Comparison of ENCODE assay signal across 17 cellular contexts in the genomic region with DNA sequence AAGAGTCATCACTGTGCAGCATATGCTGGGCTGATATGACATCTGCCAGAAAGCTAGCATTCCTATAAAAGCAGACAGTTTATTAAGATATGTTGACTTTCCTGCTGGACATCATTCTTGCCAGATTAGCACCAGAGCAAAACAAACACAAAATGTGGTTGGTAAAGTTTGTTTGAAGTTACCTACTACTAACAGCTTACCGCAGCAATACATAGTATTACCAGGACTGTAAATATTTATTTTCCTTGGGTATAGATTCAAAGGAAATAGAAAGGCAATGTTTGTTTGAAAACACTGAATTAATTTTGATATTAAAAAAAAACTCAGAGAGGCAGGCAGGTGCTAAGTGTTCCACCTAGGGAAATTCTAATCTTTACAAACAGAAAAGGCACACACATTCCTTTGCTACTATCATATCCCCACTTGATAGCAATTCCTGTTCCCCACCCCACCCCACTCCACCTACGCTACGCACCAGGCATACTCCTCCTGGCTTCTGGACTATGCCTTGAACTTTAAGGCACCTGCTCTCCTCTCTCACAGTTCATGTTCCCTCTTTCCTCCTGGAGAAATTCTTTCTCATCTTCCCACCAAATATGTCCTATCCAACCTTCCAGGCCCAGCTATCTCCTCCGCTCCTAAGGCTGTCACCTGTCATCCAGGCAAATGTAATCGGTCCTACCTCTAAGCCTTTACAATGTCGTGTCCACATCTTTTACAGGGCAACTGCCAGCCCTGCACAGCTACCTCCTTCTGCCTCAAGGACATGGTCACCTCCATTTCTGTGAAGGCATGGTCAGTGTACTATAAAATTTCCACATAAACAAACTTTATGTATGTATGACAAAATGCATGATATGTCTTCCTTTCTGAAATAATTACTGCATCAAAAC. TPM values are rescaled to one million over a fixed set of nuclear protein-coding genes. Genes with fewer than 3 reads are reported as not detected.
A peak's percentile ranks its signal among the peaks of the same experiment; 100 is the strongest.
DNase-seq lines count a peak whose midpoint lies in the region; ATAC-seq, FAIRE-seq and TF ChIP-seq lines count a peak whose summit lies in the region.
"Had no signal": no experiment of that assay in that cellular context is flagged by ENCODE, and none has a peak within 500 bp of the region (broad histone marks: within the 10 kb centered on the region; RNA-seq: fewer than 3 reads in every experiment).

No MANE protein-coding gene starts in this region.

- H3K4ac ChIP-seq in IMR-90 (ENCODE audit: low read depth, low read length): no peak overlapping the region; the same call in 1 of the 2 replicates
- H3K4ac ChIP-seq in H1 (replicated peaks; ENCODE audit: insufficient read length, low read depth, low read length): no peak overlapping the region
- H3K4ac ChIP-seq in neuronal stem cell (ENCODE audit: low read length): no peak overlapping the region

- peaks cover 74% of the 10 kb centered on the region for H4K20me1 ChIP-seq in IMR-90 (ENCODE audit: insufficient read depth, low read length)
- peaks cover 17 to 18% of the 10 kb centered on the region in 2 experiments for H4K20me1 ChIP-seq in H1 (replicated peaks in 1 of 2; ENCODE audit: control insufficient read depth in 1 of 2, insufficient read depth in 2 of 2, low read length in 2 of 2)
- H4K20me1 ChIP-seq in osteoblast (ENCODE audit: insufficient read depth, low read length): peaks cover 57% of the 10 kb centered on the region

- peak overlapping the region; percentile 70 for H2AK5ac ChIP-seq in IMR-90 (ENCODE audit: low read depth, low read length)
- 0 out of 2 replicates have a peak overlapping the region, but pooled peaks have one; percentile 16 for H2AK5ac ChIP-seq in H1 (ENCODE audit: low read depth, low read length)
- no peak overlapping the region for H2AK5ac ChIP-seq in neuronal stem cell (ENCODE audit: low read depth, low read length)

- H2BK20ac ChIP-seq in IMR-90 (ENCODE audit: low read depth, low read length) (peak overlapping the region; percentile 31), H1 (ENCODE audit: low read length) (no peak overlapping the region; the same call in 1 of the 2 replicates)

- TF ChIP-seq CTCF in IMR-90 (conservative IDR thresholded peaks at IDR 0.05; ENCODE audit: low read depth, low read length) (no peak), H1 (IDR thresholded peaks at IDR 0.05; ENCODE audit: control extremely low read depth in 1 of 3, insufficient read depth in 1 of 3, low read depth in 1 of 3, low read length in 3 of 3) (no peak), osteoblast (IDR thresholded peaks at IDR 0.05; ENCODE audit: extremely low read depth, low read depth, low read length) (no peak)

- ATAC-seq in IMR-90 (ENCODE audit: low read depth): no peak

- H3K4me1 ChIP-seq in ACC112 (ENCODE audit: control insufficient read depth, insufficient read depth, low read length, unreplicated experiment): peaks cover 58% of the 10 kb centered on the region
- H3K4me1 ChIP-seq in IMR-90 (ENCODE audit: control insufficient read depth, insufficient read depth, low read length): peaks cover 23% of the 10 kb centered on the region
- H3K4me1 ChIP-seq in H1 (replicated peaks in 1 of 4; ENCODE audit: control insufficient read depth in 3 of 4, insufficient read depth in 4 of 4, low read length in 3 of 4): peaks cover 5 to 24% (median 12%) of the 10 kb centered on the region in 4 experiments; a peak in 6 of 7 replicates
- H3K4me1 ChIP-seq in osteoblast (ENCODE audit: insufficient read depth, low read length): peaks cover 81% of the 10 kb centered on the region
- peaks cover 7 to 15% of the 10 kb centered on the region in 2 donors for H3K4me1 ChIP-seq in neuronal stem cell (ENCODE audit: control insufficient read depth in 2 of 2, insufficient read depth in 1 of 2, low read depth in 1 of 2, low read length in 2 of 2)
- H3K4me1 ChIP-seq: HAP-1 had no signal

- no peak overlapping the region for H3K23ac ChIP-seq in IMR-90 (ENCODE audit: low read depth, low read length)
- H3K23ac ChIP-seq in H1 (ENCODE audit: insufficient read length): no peak overlapping the region
- H3K23ac ChIP-seq in neuronal stem cell (ENCODE audit: low read depth, low read length, poor library complexity): no peak overlapping the region

- dilution Hi-C loops in IMR-90 (cut with HindIII; ENCODE audit: low sequenced_read_pairs, unreplicated experiment): no loop called here

- H3K9me1 ChIP-seq in IMR-90 (ENCODE audit: insufficient read depth, low read length): peaks cover 19% of the 10 kb centered on the region

- no peak overlapping the region; the same call in 1 of the 2 replicates for H4K5ac ChIP-seq in IMR-90 (ENCODE audit: low read depth, low read length)
- H4K5ac ChIP-seq in H1 (ENCODE audit: insufficient read length, low read depth, low read length): no peak overlapping the region

- H3K14ac ChIP-seq in IMR-90 (replicated peaks; ENCODE audit: low read depth, low read length) (no peak overlapping the region), H1 (ENCODE audit: insufficient read length) (no peak overlapping the region), neuronal stem cell (ENCODE audit: low read length) (no peak overlapping the region)

- WGBS in IMR-90 (ENCODE audit: extremely low coverage in 2 of 2, insufficient read length in 1 of 2), 2 experiments: 92% methylated on average over 2 of the region's 6 CpGs; no CpG with 5 or more reads in 1 of the 2 experiments
- 97% methylated on average over 6 of the region's 6 CpGs; no CpG with 5 or more reads in 1 of the 2 experiments for WGBS in H1 (ENCODE audit: extremely low coverage in 1 of 2, insufficient coverage in 1 of 2, insufficient read length in 1 of 2, insufficient replicate concordance in 2 of 2, low coverage in 1 of 2, low lambda C conversion rate in 2 of 2, missing lambda C conversion rate in 1 of 2), 2 experiments
- no CpG with 5 or more reads among the region's 6 CpGs for WGBS in neuronal stem cell (ENCODE audit: extremely low coverage in 2 of 2, insufficient read length in 2 of 2, insufficient replicate concordance in 1 of 2), 2 donors

- H3K4me2 ChIP-seq in IMR-90 (ENCODE audit: low read depth, low read length) (no peak overlapping the region), H1 (ENCODE audit: insufficient read depth in 1 of 2, low read depth in 2 of 2, low read length in 2 of 2) (no peak overlapping the region), osteoblast (ENCODE audit: insufficient read depth, low read length) (peak overlapping the region; percentile 72), neuronal stem cell (ENCODE audit: insufficient read depth, low read length, poor library complexity, severe bottlenecking) (no peak overlapping the region)

- no peak for DNase-seq in IMR-90
- DNase-seq in H1 (ENCODE audit: low read depth in 1 of 2, low spot score in 2 of 2): no peak
- no peak for DNase-seq in osteoblast (ENCODE audit: insufficient read length, low spot score, missing footprints)
- no peak for DNase-seq in activated T-cell treated with anti-CD3 and anti-CD28 coated beads, Interleukin-2, amount 50 U/mL, for 48 hours
- no peak for DNase-seq in neuronal stem cell (ENCODE audit: low spot score)
- DNase-seq in RCC 7860 (ENCODE audit: low spot score): no peak
- no peak for DNase-seq in iPS-NIHi7 (ENCODE audit: extremely low spot score)
- DNase-seq: activated CD4-positive, alpha-beta T cell treated with anti-CD3 and anti-CD28 coated beads for 48 hours; activated naive CD4-positive, alpha-beta T cell treated with anti-CD3 and anti-CD28 coated beads for 36 hours; brain microvascular endothelial cell; hippocampal formation; left cardiac atrium; NCI-H187; SJCRH30 had no signal

- CTCF ChIA-PET in IMR-90 (lab: Yijun Ruan, JAX): interaction anchor here (0.9 kb wide), 1 partner anchor 60 kb away, joined by 3 read pairs; no protein-coding TSS in a partner anchor
- CTCF ChIA-PET in H1 (lab: Charles Lee; ENCODE audit: partially characterized antibody): interaction anchor here (0.6 to 1.7 kb wide), 7 partner anchors 8 to 187 kb away, joined by 3 to 5 read pairs (median 3); no protein-coding TSS in a partner anchor

- H2BK120ac ChIP-seq in IMR-90 (ENCODE audit: low read depth, low read length) (no peak overlapping the region), H1 (replicated peaks; ENCODE audit: low read depth, low read length) (no peak overlapping the region), neuronal stem cell (ENCODE audit: low read depth, low read length) (no peak overlapping the region)

- H3K56ac ChIP-seq in IMR-90 (ENCODE audit: extremely low read depth, insufficient read depth, low read length): no peak overlapping the region
- no peak overlapping the region for H3K56ac ChIP-seq in H1 (replicated peaks; ENCODE audit: insufficient read length, low read depth, low read length)

- peak overlapping the region; percentile 64; the same call in 1 of the 3 replicates for H2BK15ac ChIP-seq in IMR-90 (ENCODE audit: low read depth, low read length)
- H2BK15ac ChIP-seq in H1 (ENCODE audit: low read length): no peak overlapping the region
- no peak overlapping the region for H2BK15ac ChIP-seq in neuronal stem cell (ENCODE audit: low read length)

- FAIRE-seq in H1 (lab: Jason Lieb, UNC) (no peak), RCC 7860 (lab: Jason Lieb, UNC) (no peak)
- FAIRE-seq: urothelium cell line had no signal

- H4K8ac ChIP-seq in IMR-90 (ENCODE audit: low read depth in 2 of 2, low read length in 2 of 2): no peak overlapping the region
- H4K8ac ChIP-seq in H1 (ENCODE audit: extremely low read depth, insufficient read depth, low read length): no peak overlapping the region
- H4K8ac ChIP-seq in neuronal stem cell (ENCODE audit: low read depth, low read length): no peak overlapping the region

- H4K91ac ChIP-seq in IMR-90 (ENCODE audit: insufficient read depth, low read depth, low read length) (no peak overlapping the region), H1 (replicated peaks; ENCODE audit: insufficient read length, low read length) (no peak overlapping the region), neuronal stem cell (ENCODE audit: low read depth, low read length, poor library complexity) (no peak overlapping the region)

- TF ChIP-seq EP300 in H1 (IDR thresholded peaks at IDR 0.05; ENCODE audit: borderline replicate concordance in 1 of 2, low read depth in 2 of 2, low read length in 2 of 2): no peak

- H2AFZ ChIP-seq in ACC112 (ENCODE audit: low read length, unreplicated experiment) (no peak overlapping the region), IMR-90 (replicated peaks; ENCODE audit: low read length, poor library complexity) (no peak overlapping the region), H1 (ENCODE audit: low read length) (no peak overlapping the region), osteoblast (ENCODE audit: low read length) (no peak overlapping the region), neuronal stem cell (ENCODE audit: low read length) (no peak overlapping the region)

- peaks cover 97% of the 10 kb centered on the region for H3K79me2 ChIP-seq in ACC112 (ENCODE audit: control insufficient read depth, insufficient read depth, low read length, unreplicated experiment)
- peaks cover 7 to 72% of the 10 kb centered on the region in 2 experiments; a peak in 3 of 4 replicates for H3K79me2 ChIP-seq in H1 (ENCODE audit: control insufficient read depth in 1 of 2, insufficient read depth in 2 of 2, low read length in 2 of 2)
- peaks cover 100% of the 10 kb centered on the region for H3K79me2 ChIP-seq in osteoblast (ENCODE audit: insufficient read depth, low read length)

- POLR2A ChIA-PET in IMR-90 (lab: Charles Lee; ENCODE audit: unreplicated experiment): no interaction called here
- POLR2A ChIA-PET in H1 (lab: Charles Lee; ENCODE audit: partially characterized antibody): interaction anchor here (0.9 to 1.7 kb wide), 5 partner anchors 10 to 63 kb away, joined by 3 to 7 read pairs (median 4); a partner anchor contains a TSS

- no peak overlapping the region for H2AK9ac ChIP-seq in IMR-90 (replicated peaks; ENCODE audit: low read depth, low read length, poor library complexity)

- no peak for TF ChIP-seq RAD21 in IMR-90 (IDR thresholded peaks at IDR 0.05; ENCODE audit: low read length)
- no peak for TF ChIP-seq RAD21 in H1 (IDR thresholded peaks at IDR 0.05 in 1 of 2, conservative IDR thresholded peaks at IDR 0.05 in 1 of 2; ENCODE audit: low read depth in 2 of 2, low read length in 2 of 2)

- H3K18ac ChIP-seq in IMR-90 (ENCODE audit: low read depth, low read length): no peak overlapping the region
- no peak overlapping the region for H3K18ac ChIP-seq in H1 (ENCODE audit: extremely low read depth, low read length)
- no peak overlapping the region for H3K18ac ChIP-seq in neuronal stem cell (ENCODE audit: low read length)

- in situ Hi-C loops in IMR-90 (cut with MboI; ENCODE audit: low sequenced_read_pairs): no loop called here

- H3K36me3 ChIP-seq in ACC112 (ENCODE audit: insufficient read depth, low read length) (no peaks in the 10 kb centered on the region), IMR-90 (ENCODE audit: control insufficient read depth, insufficient read depth, low read length) (no peaks in the 10 kb centered on the region), H1 (ENCODE audit: control insufficient read depth in 2 of 4, insufficient read depth in 4 of 4, low read length in 3 of 4) (no peaks in the 10 kb centered on the region), osteoblast (ENCODE audit: insufficient read depth, low read length) (peaks cover 6% of the 10 kb centered on the region), neuronal stem cell (replicated peaks in 1 of 2; ENCODE audit: control insufficient read depth in 2 of 2, insufficient read depth in 2 of 2, low read length in 2 of 2) (no peaks in the 10 kb centered on the region)
- H3K36me3 ChIP-seq: brain microvascular endothelial cell, HAP-1, SJCRH30 had no signal

- TF ChIP-seq POLR2A in IMR-90 (IDR thresholded peaks at IDR 0.05; ENCODE audit: low read depth, low read length): no peak
- TF ChIP-seq POLR2A in H1 (IDR thresholded peaks at IDR 0.05; ENCODE audit: control extremely low read depth in 1 of 2, low read depth in 2 of 2, low read length in 2 of 2): no peak

- H2BK12ac ChIP-seq in H1 (ENCODE audit: low read depth, low read length): no peak overlapping the region
- no peak overlapping the region for H2BK12ac ChIP-seq in neuronal stem cell (ENCODE audit: low read length)

- H3K9me3 ChIP-seq in IMR-90 (ENCODE audit: control insufficient read depth, insufficient read depth, low read length): no peaks in the 10 kb centered on the region
- H3K9me3 ChIP-seq in H1 (ENCODE audit: insufficient read depth in 2 of 2, low read depth in 1 of 2, low read length in 1 of 2): no peaks in the 10 kb centered on the region; a peak in 1 of 4 replicates
- no peaks in the 10 kb centered on the region for H3K9me3 ChIP-seq in osteoblast (ENCODE audit: low read depth, low read length)
- H3K9me3 ChIP-seq in neuronal stem cell (replicated peaks in 1 of 2; ENCODE audit: control insufficient read depth in 2 of 2, insufficient read depth in 1 of 2, low read depth in 1 of 2, low read length in 2 of 2): peaks cover 0 to 3% of the 10 kb centered on the region in 2 donors
- H3K9me3 ChIP-seq: HAP-1, SJCRH30 had no signal

- H3K4me3 ChIP-seq in ACC112 (ENCODE audit: low read depth, low read length) (no peak overlapping the region), IMR-90 (ENCODE audit: insufficient read depth, low read depth, low read length) (no peak overlapping the region), H1 (ENCODE audit: extremely low read depth in 1 of 4, insufficient read depth in 2 of 4, low read depth in 3 of 4, low read length in 4 of 4) (no peak overlapping the region), osteoblast (ENCODE audit: insufficient read depth, low read length) (no peak overlapping the region), neuronal stem cell (ENCODE audit: low read length in 2 of 2) (no peak overlapping the region)
- H3K4me3 ChIP-seq: HAP-1, SJCRH30 had no signal

- no TSS peak for BruUV-seq in IMR-90 (replicated peaks; lab: Mats Ljungman, UMichigan)

- no peaks in the 10 kb centered on the region for H3K23me2 ChIP-seq in H1 (ENCODE audit: low read depth, low read length)

- H3K79me1 ChIP-seq in IMR-90 (ENCODE audit: low read depth in 1 of 2, low read length in 2 of 2) (peaks cover 33 to 89% of the 10 kb centered on the region in 2 experiments), H1 (ENCODE audit: low read depth, low read length) (0 out of 2 replicates have a peak, but pooled peaks cover 7% of the 10 kb centered on the region), neuronal stem cell (ENCODE audit: low read depth, low read length) (no peaks in the 10 kb centered on the region)

- H2BK5ac ChIP-seq in IMR-90 (ENCODE audit: low read depth, low read length, poor library complexity, severe bottlenecking) (no peak overlapping the region), H1 (ENCODE audit: low read depth, low read length) (no peak overlapping the region), neuronal stem cell (ENCODE audit: low read length) (no peak overlapping the region)

- H3K9ac ChIP-seq in IMR-90 (ENCODE audit: low read depth, low read length): no peak overlapping the region
- no peak overlapping the region; a peak in 1 of 7 replicates for H3K9ac ChIP-seq in H1 (replicated peaks in 1 of 4; ENCODE audit: extremely low read depth in 1 of 4, low read depth in 3 of 4, low read length in 3 of 4)
- H3K9ac ChIP-seq in neuronal stem cell (ENCODE audit: low read depth, low read length, poor library complexity): no peak overlapping the region

- intact Hi-C loops in IMR-90 (cut with micrococcal nuclease): no loop called here

- H3K27ac ChIP-seq in ACC112 (ENCODE audit: low read depth, low read length) (0 out of 2 replicates have a peak overlapping the region, but pooled peaks have one; percentile 0), IMR-90 (ENCODE audit: insufficient read depth, low read length) (no peak overlapping the region), H1 (ENCODE audit: low read depth, low read length) (no peak overlapping the region), osteoblast (ENCODE audit: low read depth, low read length) (peak overlapping the region; percentile 51), neuronal stem cell (replicated peaks; ENCODE audit: low read length) (no peak overlapping the region)
- H3K27ac ChIP-seq: brain microvascular endothelial cell, SJCRH30 had no signal

- no peaks in the 10 kb centered on the region for H3K27me3 ChIP-seq in ACC112 (ENCODE audit: insufficient read depth, low read length)
- H3K27me3 ChIP-seq in IMR-90 (ENCODE audit: control insufficient read depth, insufficient read depth, low read length): no peaks in the 10 kb centered on the region
- H3K27me3 ChIP-seq in H1 (replicated peaks in 1 of 4; ENCODE audit: control insufficient read depth in 3 of 4, extremely low read depth in 1 of 4, insufficient read depth in 3 of 4, low read length in 3 of 4): peaks cover 0 to 6% (median 2%) of the 10 kb centered on the region in 4 experiments; a peak in 3 of 7 replicates
- H3K27me3 ChIP-seq in osteoblast (ENCODE audit: insufficient read depth, low read length): no peaks in the 10 kb centered on the region
- no peaks in the 10 kb centered on the region for H3K27me3 ChIP-seq in neuronal stem cell (ENCODE audit: control insufficient read depth in 3 of 3, insufficient read depth in 3 of 3, low read depth in 1 of 3, low read length in 3 of 3)
- H3K27me3 ChIP-seq: brain microvascular endothelial cell, SJCRH30 had no signal

RNA-seq across cellular contexts. Expression of a gene that starts 34.7 kb away (rescaled TPM):
- total RNA-seq in IMR-90 (2012; rRNA removed) (31.7 and 42.8 TPM in 2 replicates), osteoblast (122 and 131 TPM in 2 replicates)
- polyA plus RNA-seq in IMR-90 (2012; rRNA removed) (21.5 and 21.8 TPM in 2 replicates), H1 (2011; rRNA removed) (14.4 and 19.8 TPM in 2 replicates)
- 7.4 and 16.9 TPM in 2 replicates for polyA plus RNA-seq in IMR-90 (2012; cell fraction: cytosol; rRNA removed)
- 21.6 and 26.1 TPM in 2 replicates for polyA plus RNA-seq in IMR-90 (2012; cell fraction: nucleus; rRNA removed; ENCODE audit: low replicate concordance)
- 77.4 and 93.6 TPM in 2 replicates for total RNA-seq in H1 (2021; fragmentation: NEBNext Ultra II Directional; extraction: Animal tissue kit (Norgen Biotek cat#: 25700))
- polyA plus RNA-seq in H1 (2011; cell fraction: cytosol; rRNA removed): 15.5 TPM
- 38.0 TPM for polyA plus RNA-seq in H1 (2011; cell fraction: nucleus; rRNA removed)
- 11.9 to 20.9 TPM (median 16.0 TPM) in 4 replicates for polyA plus RNA-seq in H1 (2012, experiment 1 of 2)
- polyA plus RNA-seq in H1 (2012, experiment 2 of 2): 2.1 TPM
- polyA plus RNA-seq in H1 (2013, experiment 1 of 2): 22.6 TPM
- polyA plus RNA-seq in H1 (2013, experiment 2 of 2): 21.4 TPM
- polyA minus RNA-seq in H1 (2011; rRNA and poly(A)+ RNA removed): 76.1 and 85.9 TPM in 2 replicates
- 44.8 TPM for polyA minus RNA-seq in H1 (2011; cell fraction: cytosol; rRNA and poly(A)+ RNA removed)
- polyA minus RNA-seq in H1 (2011; cell fraction: nucleus; rRNA and poly(A)+ RNA removed): 80.0 TPM
- polyA plus RNA-seq in neuronal stem cell (2013, experiment 1 of 2): 10.2 TPM
- polyA plus RNA-seq in neuronal stem cell (2013, experiment 2 of 2): 11.0 TPM

Comparison
In these comparisons a context has a peak if more than half of its experiments do, and no peak if none do; other contexts are left out.
1. H3K27ac ChIP-seq: peak in ACC112 (single experiment) and osteoblast (single experiment); none in IMR-90 (single experiment), H1 (single experiment) and neuronal stem cell (single experiment).